In the genomic region with DNA sequence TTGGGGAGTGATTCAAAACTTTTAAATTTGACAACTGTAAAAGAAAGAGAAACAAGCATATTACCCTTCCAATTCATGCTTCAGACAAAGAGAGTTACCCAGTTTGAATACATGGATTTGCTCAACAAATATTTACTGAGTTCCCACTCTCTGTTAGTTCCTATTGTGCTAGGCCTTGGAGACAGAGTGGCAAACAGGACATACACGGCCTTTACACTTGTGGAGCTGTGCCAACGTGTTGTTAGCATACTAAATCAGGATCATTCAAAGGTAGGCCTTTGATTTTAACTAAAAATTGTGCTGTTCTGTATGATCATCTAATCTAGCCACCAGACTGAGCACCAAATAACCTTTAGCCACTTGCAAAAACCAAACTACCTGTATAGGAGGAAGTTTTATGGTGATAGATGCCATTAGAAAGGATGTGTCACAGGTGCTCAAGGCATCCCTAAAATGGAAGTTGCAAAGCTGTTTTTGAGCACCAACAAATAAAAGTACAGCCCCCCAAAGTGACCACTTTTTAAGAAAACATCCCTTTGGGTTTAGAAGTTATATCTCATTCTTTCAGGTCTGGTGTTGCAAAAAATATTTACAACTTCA, we compare ENCODE assay signal across 1 cellular context.
TF ChIP-seq lines count a peak whose summit lies in the region.

No MANE protein-coding gene starts in this region.

TF ChIP-seq in HepG2, 621 proteins besides CTCF, POLR2A, EP300 and RAD21 (continued from another document and continues in another):
- TF ChIP-seq ZNF746 (CRISPR knock-in tag; IDR thresholded peaks at IDR 0.05) (no peak), POLR2AphosphoS2 (IDR thresholded peaks at IDR 0.05; ENCODE audit: low read depth, low read length) (no peak), ISX (CRISPR knock-in tag; conservative IDR thresholded peaks at IDR 0.05) (no peak), ZNF282 (IDR thresholded peaks at IDR 0.05; ENCODE audit: partially characterized antibody) (no peak), NFAT5 (CRISPR knock-in tag; IDR thresholded peaks at IDR 0.05) (no peak), BCL3 (CRISPR knock-in tag; IDR thresholded peaks at IDR 0.05) (no peak), NFE2L2 (IDR thresholded peaks at IDR 0.05; ENCODE audit: low read length) (no peak), CBFB (CRISPR knock-in tag; IDR thresholded peaks at IDR 0.05) (no peak), ZFP1 (CRISPR knock-in tag; IDR thresholded peaks at IDR 0.05) (peak; percentile 93), SP1 (IDR thresholded peaks at IDR 0.05) (no peak), SP1 (CRISPR knock-in tag; IDR thresholded peaks at IDR 0.05) (no peak; the same call in 1 of the 2 replicates), GPN1 (CRISPR knock-in tag; IDR thresholded peaks at IDR 0.05; ENCODE audit: borderline replicate concordance) (no peak), JARID2 (CRISPR knock-in tag; IDR thresholded peaks at IDR 0.05; ENCODE audit: insufficient replicate concordance) (no peak), MED8 (CRISPR knock-in tag; IDR thresholded peaks at IDR 0.05; ENCODE audit: insufficient replicate concordance) (no peak), ZSCAN25 (CRISPR knock-in tag; IDR thresholded peaks at IDR 0.05) (no peak), CC2D1A (CRISPR knock-in tag; IDR thresholded peaks at IDR 0.05) (no peak), MATR3 (CRISPR knock-in tag; IDR thresholded peaks at IDR 0.05) (no peak), ZNF800 (CRISPR knock-in tag; IDR thresholded peaks at IDR 0.05) (peak; percentile 68; the same call in 1 of the 2 replicates), MLLT10 (CRISPR knock-in tag; IDR thresholded peaks at IDR 0.05) (no peak), PCBP1 (IDR thresholded peaks at IDR 0.05; ENCODE audit: borderline replicate concordance, low read depth, low read length) (no peak), TOE1 (CRISPR knock-in tag; IDR thresholded peaks at IDR 0.05) (peak; percentile 74; the same call in 1 of the 2 replicates), ZFY (CRISPR knock-in tag; IDR thresholded peaks at IDR 0.05) (peak; percentile 63), ZNF75D (CRISPR knock-in tag; IDR thresholded peaks at IDR 0.05; ENCODE audit: borderline replicate concordance) (no peak), FOXA3 (CRISPR knock-in tag; IDR thresholded peaks at IDR 0.05) (peak; percentile 95), ZNF12 (CRISPR knock-in tag; IDR thresholded peaks at IDR 0.05) (peak; percentile 78; the same call in 1 of the 2 replicates), ZSCAN12 (CRISPR knock-in tag; IDR thresholded peaks at IDR 0.05) (no peak), PRDM15 (CRISPR knock-in tag; IDR thresholded peaks at IDR 0.05) (no peak), ZNF564 (CRISPR knock-in tag; IDR thresholded peaks at IDR 0.05) (no peak), ZMYM3 (CRISPR knock-in tag; IDR thresholded peaks at IDR 0.05) (no peak), ZNF792 (CRISPR knock-in tag; IDR thresholded peaks at IDR 0.05) (peak; percentile 79), SRSF9 (IDR thresholded peaks at IDR 0.05; ENCODE audit: borderline replicate concordance, insufficient read depth, low read depth, low read length, poor library complexity, severe bottlenecking) (no peak)
- TF ChIP-seq, protein P1, sequence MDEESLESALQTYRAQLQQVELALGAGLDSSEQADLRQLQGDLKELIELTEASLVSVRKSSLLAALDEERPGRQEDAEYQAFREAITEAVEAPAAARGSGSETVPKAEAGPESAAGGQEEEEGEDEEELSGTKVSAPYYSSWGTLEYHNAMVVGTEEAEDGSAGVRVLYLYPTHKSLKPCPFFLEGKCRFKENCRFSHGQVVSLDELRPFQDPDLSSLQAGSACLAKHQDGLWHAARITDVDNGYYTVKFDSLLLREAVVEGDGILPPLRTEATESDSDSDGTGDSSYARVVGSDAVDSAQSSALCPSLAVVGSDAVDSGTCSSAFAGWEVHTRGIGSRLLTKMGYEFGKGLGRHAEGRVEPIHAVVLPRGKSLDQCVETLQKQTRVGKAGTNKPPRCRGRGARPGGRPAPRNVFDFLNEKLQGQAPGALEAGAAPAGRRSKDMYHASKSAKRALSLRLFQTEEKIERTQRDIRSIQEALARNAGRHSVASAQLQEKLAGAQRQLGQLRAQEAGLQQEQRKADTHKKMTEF (CRISPR knock-in tag; IDR thresholded peaks at IDR 0.05), result peak; percentile 93
- TF ChIP-seq, protein P2, sequence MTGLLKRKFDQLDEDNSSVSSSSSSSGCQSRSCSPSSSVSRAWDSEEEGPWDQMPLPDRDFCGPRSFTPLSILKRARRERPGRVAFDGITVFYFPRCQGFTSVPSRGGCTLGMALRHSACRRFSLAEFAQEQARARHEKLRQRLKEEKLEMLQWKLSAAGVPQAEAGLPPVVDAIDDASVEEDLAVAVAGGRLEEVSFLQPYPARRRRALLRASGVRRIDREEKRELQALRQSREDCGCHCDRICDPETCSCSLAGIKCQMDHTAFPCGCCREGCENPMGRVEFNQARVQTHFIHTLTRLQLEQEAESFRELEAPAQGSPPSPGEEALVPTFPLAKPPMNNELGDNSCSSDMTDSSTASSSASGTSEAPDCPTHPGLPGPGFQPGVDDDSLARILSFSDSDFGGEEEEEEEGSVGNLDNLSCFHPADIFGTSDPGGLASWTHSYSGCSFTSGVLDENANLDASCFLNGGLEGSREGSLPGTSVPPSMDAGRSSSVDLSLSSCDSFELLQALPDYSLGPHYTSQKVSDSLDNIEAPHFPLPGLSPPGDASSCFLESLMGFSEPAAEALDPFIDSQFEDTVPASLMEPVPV (CRISPR knock-in tag; IDR thresholded peaks at IDR 0.05), result peak; percentile 80; the same call in 1 of the 2 replicates
- TF ChIP-seq, protein P3, sequence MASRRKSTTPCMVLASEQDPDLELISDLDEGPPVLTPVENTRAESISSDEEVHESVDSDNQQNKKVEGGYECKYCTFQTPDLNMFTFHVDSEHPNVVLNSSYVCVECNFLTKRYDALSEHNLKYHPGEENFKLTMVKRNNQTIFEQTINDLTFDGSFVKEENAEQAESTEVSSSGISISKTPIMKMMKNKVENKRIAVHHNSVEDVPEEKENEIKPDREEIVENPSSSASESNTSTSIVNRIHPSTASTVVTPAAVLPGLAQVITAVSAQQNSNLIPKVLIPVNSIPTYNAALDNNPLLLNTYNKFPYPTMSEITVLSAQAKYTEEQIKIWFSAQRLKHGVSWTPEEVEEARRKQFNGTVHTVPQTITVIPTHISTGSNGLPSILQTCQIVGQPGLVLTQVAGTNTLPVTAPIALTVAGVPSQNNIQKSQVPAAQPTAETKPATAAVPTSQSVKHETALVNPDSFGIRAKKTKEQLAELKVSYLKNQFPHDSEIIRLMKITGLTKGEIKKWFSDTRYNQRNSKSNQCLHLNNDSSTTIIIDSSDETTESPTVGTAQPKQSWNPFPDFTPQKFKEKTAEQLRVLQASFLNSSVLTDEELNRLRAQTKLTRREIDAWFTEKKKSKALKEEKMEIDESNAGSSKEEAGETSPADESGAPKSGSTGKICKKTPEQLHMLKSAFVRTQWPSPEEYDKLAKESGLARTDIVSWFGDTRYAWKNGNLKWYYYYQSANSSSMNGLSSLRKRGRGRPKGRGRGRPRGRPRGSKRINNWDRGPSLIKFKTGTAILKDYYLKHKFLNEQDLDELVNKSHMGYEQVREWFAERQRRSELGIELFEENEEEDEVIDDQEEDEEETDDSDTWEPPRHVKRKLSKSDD (CRISPR knock-in tag; IDR thresholded peaks at IDR 0.05; ENCODE audit: low read depth), result no peak
- TF ChIP-seq, protein P4, sequence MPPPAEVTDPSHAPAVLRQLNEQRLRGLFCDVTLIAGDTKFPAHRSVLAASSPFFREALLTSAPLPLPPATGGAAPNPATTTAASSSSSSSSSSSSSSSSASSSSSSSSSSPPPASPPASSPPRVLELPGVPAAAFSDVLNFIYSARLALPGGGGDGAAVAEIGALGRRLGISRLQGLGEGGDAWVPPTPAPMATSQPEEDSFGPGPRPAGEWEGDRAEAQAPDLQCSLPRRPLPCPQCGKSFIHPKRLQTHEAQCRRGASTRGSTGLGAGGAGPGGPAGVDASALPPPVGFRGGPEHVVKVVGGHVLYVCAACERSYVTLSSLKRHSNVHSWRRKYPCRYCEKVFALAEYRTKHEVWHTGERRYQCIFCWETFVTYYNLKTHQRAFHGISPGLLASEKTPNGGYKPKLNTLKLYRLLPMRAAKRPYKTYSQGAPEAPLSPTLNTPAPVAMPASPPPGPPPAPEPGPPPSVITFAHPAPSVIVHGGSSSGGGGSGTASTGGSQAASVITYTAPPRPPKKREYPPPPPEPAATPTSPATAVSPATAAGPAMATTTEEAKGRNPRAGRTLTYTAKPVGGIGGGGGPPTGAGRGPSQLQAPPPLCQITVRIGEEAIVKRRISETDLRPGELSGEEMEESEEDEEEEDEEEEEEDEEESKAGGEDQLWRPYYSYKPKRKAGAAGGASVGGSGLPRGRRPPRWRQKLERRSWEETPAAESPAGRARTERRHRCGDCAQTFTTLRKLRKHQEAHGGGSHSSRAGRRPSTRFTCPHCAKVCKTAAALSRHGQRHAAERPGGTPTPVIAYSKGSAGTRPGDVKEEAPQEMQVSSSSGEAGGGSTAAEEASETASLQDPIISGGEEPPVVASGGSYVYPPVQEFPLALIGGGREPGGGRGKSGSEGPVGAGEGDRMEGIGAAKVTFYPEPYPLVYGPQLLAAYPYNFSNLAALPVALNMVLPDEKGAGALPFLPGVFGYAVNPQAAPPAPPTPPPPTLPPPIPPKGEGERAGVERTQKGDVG (CRISPR knock-in tag; IDR thresholded peaks at IDR 0.05; ENCODE audit: borderline replicate concordance), result no peak
